ENCODE assay signal across 15 cellular contexts in genomic region chr21:38753114-38754100, GRCh38. TPM values are rescaled to one million over a fixed set of nuclear protein-coding genes. Genes with fewer than 3 reads are reported as not detected.
DNase-seq lines count a peak whose midpoint lies in the region; ATAC-seq and TF ChIP-seq lines count a peak whose summit lies in the region.
"Had no signal": no experiment of that assay in that cellular context is flagged by ENCODE, and none has a peak within 500 bp of the region (broad histone marks: within the 10 kb centered on the region; RNA-seq: fewer than 3 reads in every experiment).

No MANE protein-coding gene starts in this region.

- intact Hi-C loops in upper lobe of right lung (cut with DNase I) = no loop called here

- no peak overlapping the region for H3K4me3 ChIP-seq in upper lobe of right lung

- POLR2A ChIA-PET in RWPE1 (lab: Yijun Ruan, JAX; ENCODE audit: low non-redundant PET) = no interaction called here
- POLR2A ChIA-PET in activated CD8-positive, alpha-beta T cell treated with anti-CD3 and anti-CD28 coated beads, Interleukin-2, amount 10 ng/mL, durations not matched to agents 7 days and 5 days (lab: Charles Lee) = no interaction called here

- no peak overlapping the region for H3K4me3 Mint-ChIP-seq in mesothelial cell of epicardium
- H3K4me3 Mint-ChIP-seq in activated CD8-positive, alpha-beta T cell treated with anti-CD3 and anti-CD28 coated beads, Interleukin-2, amount 10 ng/mL, durations not matched to agents 7 days and 5 days = no peak overlapping the region
- H3K4me3 Mint-ChIP-seq: activated naive CD4-positive, alpha-beta T cell treated with anti-CD3 and anti-CD28 coated beads for 36 hours; naive B cell had no signal

- CTCF ChIA-PET in RWPE1 (lab: Yijun Ruan, JAX) = no interaction called here
- CTCF ChIA-PET in activated CD8-positive, alpha-beta T cell treated with anti-CD3 and anti-CD28 coated beads, Interleukin-2, amount 10 ng/mL, durations not matched to agents 7 days and 5 days (lab: Charles Lee) = interaction anchor here (2.7 kb wide), 1 partner anchor 11 kb away, joined by 6 read pairs; no protein-coding TSS in a partner anchor

- H3K9me3 ChIP-seq in upper lobe of right lung = no peaks in the 10 kb centered on the region

- H3K27me3 Mint-ChIP-seq in mesothelial cell of epicardium (ENCODE audit: low read depth) = no peaks in the 10 kb centered on the region
- H3K27me3 Mint-ChIP-seq in activated CD8-positive, alpha-beta T cell treated with anti-CD3 and anti-CD28 coated beads, Interleukin-2, amount 10 ng/mL, durations not matched to agents 7 days and 5 days (ENCODE audit: low read depth) = peaks cover 2% of the 10 kb centered on the region

- no peaks in the 10 kb centered on the region for H3K27me3 ChIP-seq in upper lobe of right lung

- ATAC-seq in upper lobe of right lung = no peak
- ATAC-seq in activated CD8-positive, alpha-beta T cell treated with anti-CD3 and anti-CD28 coated beads, Interleukin-2, amount 10 ng/mL, durations not matched to agents 7 days and 5 days = no peak
- ATAC-seq: left lobe of liver had no signal

- no peaks in the 10 kb centered on the region for H3K36me3 ChIP-seq in upper lobe of right lung

- DNase-seq in RWPE1 (ENCODE audit: low spot score) (no peak), cerebellar cortex (ENCODE audit: low spot score) (peak; percentile 18), mesothelial cell of epicardium (ENCODE audit: low spot score in 2 of 2, unreplicated experiment in 2 of 2) (no peak), upper lobe of right lung (no peak), COLO668 (lab: John Stamatoyannopoulos, UW; ENCODE audit: unreplicated experiment) (no peak), amygdala (lab: John Stamatoyannopoulos, UW) (no peak)
- no peak for DNase-seq in activated CD8-positive, alpha-beta T cell treated with anti-CD3 and anti-CD28 coated beads, Interleukin-2, amount 10 ng/mL, durations not matched to agents 7 days and 5 days
- DNase-seq: activated CD4-positive, alpha-beta T cell treated with anti-CD3 and anti-CD28 coated beads for 4 hours; activated naive CD4-positive, alpha-beta T cell treated with anti-CD3 and anti-CD28 coated beads for 36 hours; DMS79; naive B cell; NCI-H1417 treated with DMSO at 0.1 percent for 48 hours; NCI-H2227 treated with DMSO at 0.1 percent for 48 hours; SHP77 treated with DMSO at 0.1 percent for 48 hours had no signal

- peaks cover 34% of the 10 kb centered on the region for H3K4me1 ChIP-seq in upper lobe of right lung

- no peaks in the 10 kb centered on the region for H3K36me3 Mint-ChIP-seq in mesothelial cell of epicardium
- no peaks in the 10 kb centered on the region for H3K36me3 Mint-ChIP-seq in activated CD8-positive, alpha-beta T cell treated with anti-CD3 and anti-CD28 coated beads, Interleukin-2, amount 10 ng/mL, durations not matched to agents 7 days and 5 days (ENCODE audit: low read depth)

- TF ChIP-seq CTCF in RWPE1 (conservative IDR thresholded peaks at IDR 0.05; ENCODE audit: low read depth) = no peak
- TF ChIP-seq CTCF in mesothelial cell of epicardium (IDR thresholded peaks at IDR 0.05; ENCODE audit: unreplicated experiment) = no peak
- TF ChIP-seq CTCF in upper lobe of right lung (IDR thresholded peaks at IDR 0.05) = no peak

- peaks cover 36% of the 10 kb centered on the region for H3K4me1 Mint-ChIP-seq in mesothelial cell of epicardium
- H3K4me1 Mint-ChIP-seq in activated CD8-positive, alpha-beta T cell treated with anti-CD3 and anti-CD28 coated beads, Interleukin-2, amount 10 ng/mL, durations not matched to agents 7 days and 5 days (ENCODE audit: low read depth) = peaks cover 9% of the 10 kb centered on the region

- peak overlapping the region; percentile 73 for H3K27ac Mint-ChIP-seq in mesothelial cell of epicardium
- no peak overlapping the region for H3K27ac Mint-ChIP-seq in activated CD8-positive, alpha-beta T cell treated with anti-CD3 and anti-CD28 coated beads, Interleukin-2, amount 10 ng/mL, durations not matched to agents 7 days and 5 days
- H3K27ac Mint-ChIP-seq: activated naive CD4-positive, alpha-beta T cell treated with anti-CD3 and anti-CD28 coated beads for 36 hours; naive B cell had no signal

- H3K9me3 Mint-ChIP-seq in mesothelial cell of epicardium = no peaks in the 10 kb centered on the region
- no peaks in the 10 kb centered on the region for H3K9me3 Mint-ChIP-seq in activated CD8-positive, alpha-beta T cell treated with anti-CD3 and anti-CD28 coated beads, Interleukin-2, amount 10 ng/mL, durations not matched to agents 7 days and 5 days (ENCODE audit: insufficient read depth)
- H3K9me3 Mint-ChIP-seq: activated naive CD4-positive, alpha-beta T cell treated with anti-CD3 and anti-CD28 coated beads for 36 hours had no signal

- H3K27ac ChIP-seq in RWPE1 (peak overlapping the region; percentile 100), upper lobe of right lung (peak overlapping the region; percentile 32)

RNA-seq across cellular contexts. Expression of gene ETS2, which starts 52.3 kb away (rescaled TPM):
- total RNA-seq in mesothelial cell of epicardium (29.6 to 32.5 TPM (median 30.5 TPM) in 3 replicates), upper lobe of right lung (195 TPM)
- total RNA-seq in activated CD8-positive, alpha-beta T cell treated with anti-CD3 and anti-CD28 coated beads, Interleukin-2, amount 10 ng/mL, durations not matched to agents 7 days and 5 days = 10 to 100 TPM; 17.0 to 20.1 TPM
